In the genomic region with DNA sequence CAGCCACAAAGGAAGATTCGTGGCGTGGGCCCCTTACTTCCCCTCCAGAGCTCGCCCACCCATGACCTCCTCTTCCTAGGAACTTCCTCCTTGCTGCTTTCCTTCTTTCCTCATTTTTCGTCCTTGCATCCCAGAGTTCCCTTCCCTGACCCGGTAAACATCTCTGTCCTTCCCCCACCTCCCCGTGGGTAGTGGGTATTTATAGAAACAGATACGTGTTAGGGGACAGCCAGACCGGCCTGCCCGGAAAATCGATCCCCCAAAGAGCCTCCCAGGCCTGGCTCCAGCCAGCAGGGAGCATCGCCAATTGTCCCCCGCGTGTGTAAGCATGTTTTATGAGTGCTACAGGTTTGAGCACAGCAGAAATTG, we compare ENCODE assay signal across 8 cellular contexts. TPM values are rescaled to one million over a fixed set of nuclear protein-coding genes. Genes with fewer than 3 reads are reported as not detected.
DNase-seq lines count a peak whose midpoint lies in the region; ATAC-seq, FAIRE-seq and TF ChIP-seq lines count a peak whose summit lies in the region.

No MANE protein-coding gene starts in this region.

- TF ChIP-seq CTCF in AG04450 (IDR thresholded peaks at IDR 0.05; ENCODE audit: low read depth, low read length) (no peak), HFF-Myc (IDR thresholded peaks at IDR 0.05; ENCODE audit: low read depth, low read length, missing control alignments) (no peak), pancreas (IDR thresholded peaks at IDR 0.05) (no peak)

- no peaks in the 10 kb centered on the region for H3K36me3 ChIP-seq in pancreas

- H3K27me3 Mint-ChIP-seq in activated T-cell treated with anti-CD3 and anti-CD28 coated beads, Interleukin-2, amount 50 U/mL, for 4 hours (ENCODE audit: low read depth), result no peaks in the 10 kb centered on the region

- H3K9me3 ChIP-seq in AG04450 (ENCODE audit: control insufficient read depth, insufficient read depth, low read length) (no peaks in the 10 kb centered on the region), pancreas (no peaks in the 10 kb centered on the region)

- no peak for FAIRE-seq in pancreas (lab: Jason Lieb, UNC)

- POLR2A ChIA-PET in AG04450 (lab: Yijun Ruan, JAX), result no interaction called here

- H3K36me3 Mint-ChIP-seq in activated T-cell treated with anti-CD3 and anti-CD28 coated beads, Interleukin-2, amount 50 U/mL, for 4 hours (ENCODE audit: insufficient read depth), result peaks cover 16% of the 10 kb centered on the region

- ATAC-seq in activated T-cell treated with anti-CD3 and anti-CD28 coated beads, Interleukin-2, amount 50 U/mL, for 4 hours, result no peak
- peak; percentile 9 to 30 (median 15) for ATAC-seq in pancreas

- H3K4me1 Mint-ChIP-seq in activated T-cell treated with anti-CD3 and anti-CD28 coated beads, Interleukin-2, amount 50 U/mL, for 4 hours (ENCODE audit: low read depth), result peaks cover 56% of the 10 kb centered on the region

- CTCF ChIA-PET in AG04450 (lab: Charles Lee), result interaction anchor here (0.6 to 0.8 kb wide), 2 partner anchors 28 to 293 kb away, joined by 3 read pairs; no protein-coding TSS in a partner anchor

- H3K27ac ChIP-seq in AG04450 (ENCODE audit: low read depth, low read length) (peak overlapping the region; percentile 39), pancreas (peak overlapping the region; percentile 89 to 98 (median 96))

- intact Hi-C loops in pancreas (cut with DNase I), result no loop called here

- no peaks in the 10 kb centered on the region for H3K9me3 Mint-ChIP-seq in activated T-cell treated with anti-CD3 and anti-CD28 coated beads, Interleukin-2, amount 50 U/mL, for 4 hours

- H3K27me3 ChIP-seq in AG04450 (ENCODE audit: control insufficient read depth, insufficient read depth, low read length) (no peaks in the 10 kb centered on the region), pancreas (no peaks in the 10 kb centered on the region)

- 0 to 1% methylated on average over 13 of the region's 13 CpGs for WGBS in pancreas, 2 donors

- H3K4me1 ChIP-seq in pancreas, result peaks cover 0 to 25% (median 9%) of the 10 kb centered on the region in 3 donors

- H3K4me3 ChIP-seq in AG04450 (ENCODE audit: low read depth, low read length), result peak overlapping the region; percentile 80
- peak overlapping the region; percentile 83 for H3K4me3 ChIP-seq in HFF-Myc (replicated peaks; ENCODE audit: low read depth, low read length)
- H3K4me3 ChIP-seq in pancreas, result peak overlapping the region; percentile 84 to 94 (median 92)

- H3K4me3 Mint-ChIP-seq in activated T-cell treated with anti-CD3 and anti-CD28 coated beads, Interleukin-2, amount 50 U/mL, for 4 hours, result peak overlapping the region; percentile 97

- DNase-seq in AG04450 (ENCODE audit: low read depth, low spot score) (no peak), HFF-Myc (ENCODE audit: extremely low read depth, low read depth) (no peak), globus pallidus (ENCODE audit: low spot score) (peak; percentile 38), pancreas (peak; percentile 46 to 61 (median 48)), NCI-H2107 treated with DMSO at 0.1 percent for 48 hours (lab: John Stamatoyannopoulos, UW; ENCODE audit: unreplicated experiment) (no peak), NCI-H2029 treated with DMSO at 0.1 percent for 48 hours (lab: John Stamatoyannopoulos, UW) (no peak), SIG-M5 (lab: John Stamatoyannopoulos, UW) (no peak)
- no peak for DNase-seq in activated T-cell treated with anti-CD3 and anti-CD28 coated beads, Interleukin-2, amount 50 U/mL, for 4 hours

RNA-seq across cellular contexts. Expression of a gene that starts 1.6 kb away (rescaled TPM):
- polyA plus RNA-seq in AG04450 (2011; rRNA removed), result 15.3 and 17.9 TPM in 2 replicates
- polyA minus RNA-seq in AG04450 (2011; rRNA and poly(A)+ RNA removed), result 40.7 and 65.9 TPM in 2 replicates
- 10 to 100 TPM; 37.6 to 46.5 (median 40.3) TPM for total RNA-seq in activated T-cell treated with anti-CD3 and anti-CD28 coated beads, Interleukin-2, amount 50 U/mL, for 4 hours
- 10 to 100 TPM; 11.6 to 25.8 (median 13.0) TPM for total RNA-seq in pancreas
- polyA plus RNA-seq in pancreas, result 1 to 10 TPM; 2.6 to 6.2 TPM

Comparison
In these comparisons a context has a peak if more than half of its experiments do, and no peak if none do; other contexts are left out.
1. DNase-seq: peak in globus pallidus (single experiment) and pancreas (6 of 6); none in AG04450 (single experiment), HFF-Myc (single experiment), activated T-cell treated with anti-CD3 and anti-CD28 coated beads, Interleukin-2, amount 50 U/mL, for 4 hours (single experiment), NCI-H2107 treated with DMSO at 0.1 percent for 48 hours (single experiment), NCI-H2029 treated with DMSO at 0.1 percent for 48 hours (single experiment) and SIG-M5 (single experiment).
2. ATAC-seq: peak in pancreas (4 of 4); none in activated T-cell treated with anti-CD3 and anti-CD28 coated beads, Interleukin-2, amount 50 U/mL, for 4 hours (0 of 2).
3. Peak in every context shown above with its lines, with median percentiles within 50 percentile points of each other: H3K4me3 ChIP-seq.